ENCODE assay signal across 9 cellular contexts in the genomic region with DNA sequence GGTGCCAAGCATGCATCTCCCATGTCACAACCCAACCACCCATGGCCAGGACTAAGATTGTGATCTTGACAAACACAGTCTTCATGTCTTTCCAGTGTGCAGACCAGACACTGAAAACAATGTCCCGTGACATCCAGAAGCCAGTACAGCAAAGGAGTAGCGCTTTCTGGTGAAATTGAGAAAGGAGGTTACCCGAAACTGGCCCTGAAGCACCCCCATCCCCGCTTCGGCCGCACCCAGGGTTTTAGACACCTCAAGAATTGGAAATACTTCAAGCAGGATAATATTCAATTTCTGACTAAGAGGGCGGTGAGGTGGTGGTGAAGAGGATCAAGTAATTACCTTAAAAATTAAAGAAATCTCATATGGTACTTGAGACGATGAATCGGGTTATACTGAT. TPM values are rescaled to one million over a fixed set of nuclear protein-coding genes. Genes with fewer than 3 reads are reported as not detected.
"Had no signal": no experiment of that assay in that cellular context is flagged by ENCODE, and none has a peak within 500 bp of the region (broad histone marks: within the 10 kb centered on the region; RNA-seq: fewer than 3 reads in every experiment).

No MANE protein-coding gene starts in this region.

- H3K4me1 Mint-ChIP-seq: IgD-negative memory B cell had no signal

- H3K9me3 Mint-ChIP-seq: IgD-negative memory B cell had no signal

- H3K27ac ChIP-seq: HL-60 had no signal

- H3K36me3 Mint-ChIP-seq: IgD-negative memory B cell had no signal

- H3K4me3 Mint-ChIP-seq: GM23338, H9 had no signal

- H3K4me3 ChIP-seq: GM23338 had no signal

- DNase-seq: HCEC 1CT, KBM-7 had no signal

- H3K27ac Mint-ChIP-seq: GM23338, H9 had no signal

RNA-seq across cellular contexts. Expression of gene S100A8, which starts 10.6 kb away (rescaled TPM):
- total RNA-seq: GM23338, H1, H9, HepG2, HT1080 had no signal

RNA-seq across cellular contexts. Expression of gene S100A7A, which starts 14.9 kb away (rescaled TPM):
- total RNA-seq: GM23338, H1, H9, HepG2, HT1080 had no signal

RNA-seq across cellular contexts. Expression of gene S100A12, which starts 26.0 kb away (rescaled TPM):
- total RNA-seq: GM23338, H1, H9, HepG2, HT1080 had no signal

RNA-seq across cellular contexts. Expression of gene S100A9, which starts 43.8 kb away (rescaled TPM):
- total RNA-seq: GM23338, H1, H9, HT1080 had no signal

RNA-seq across cellular contexts. Expression of gene PGLYRP4, which starts 52.8 kb away (rescaled TPM):
- total RNA-seq: GM23338, H1, H9, HepG2, HT1080 had no signal
